8 cellular contexts compared by ENCODE assay signal in the genomic region with DNA sequence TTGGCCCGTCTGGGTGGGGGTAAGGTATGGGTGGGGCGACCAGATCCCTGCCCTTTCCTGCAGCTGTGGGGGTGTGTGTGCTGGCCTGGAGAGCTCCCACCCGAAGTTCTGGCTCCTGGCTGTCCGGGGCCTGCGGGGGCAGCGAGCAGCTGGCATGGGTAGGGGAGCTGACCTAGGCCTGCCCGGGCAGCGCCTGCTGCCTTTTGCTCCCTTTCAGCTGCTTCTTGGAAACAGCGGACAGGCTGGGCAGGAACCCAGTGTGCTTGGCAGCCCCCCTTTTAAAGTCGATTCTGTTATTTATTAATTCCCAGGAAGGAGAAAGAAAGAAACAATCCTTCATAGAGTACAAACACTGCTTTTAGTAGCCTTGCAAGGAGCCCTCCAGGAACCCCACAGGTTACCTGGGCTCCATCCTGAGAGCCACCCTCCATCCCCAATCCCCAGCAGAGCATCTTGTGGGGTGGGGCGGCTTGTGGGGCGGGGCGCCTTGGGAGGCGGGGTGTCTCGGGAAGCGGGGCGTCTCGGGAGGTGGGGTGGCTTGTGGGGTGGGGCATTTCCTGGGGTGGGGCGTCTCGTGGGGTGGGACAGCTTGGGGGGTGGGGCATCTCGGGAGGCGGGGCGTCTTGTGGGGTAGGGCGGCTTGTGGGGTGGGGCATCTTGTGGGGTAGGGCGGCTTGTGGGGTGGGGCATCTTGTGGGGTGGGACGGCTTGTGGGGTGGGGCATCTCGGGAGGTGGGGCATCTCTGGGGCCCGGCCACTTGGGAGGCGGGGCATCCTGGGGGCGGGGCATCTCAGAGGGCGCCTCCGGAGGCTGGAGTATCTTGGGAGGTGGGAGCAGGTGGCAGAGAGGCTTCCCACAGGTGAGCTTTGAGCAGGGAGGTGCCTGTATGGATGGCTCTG. TPM values are rescaled to one million over a fixed set of nuclear protein-coding genes. Genes with fewer than 3 reads are reported as not detected.
DNase-seq lines count a peak whose midpoint lies in the region; ATAC-seq and TF ChIP-seq lines count a peak whose summit lies in the region.

No MANE protein-coding gene starts in this region.

- no peaks in the 10 kb centered on the region for H3K9me3 ChIP-seq in mammary epithelial cell (replicated peaks; ENCODE audit: insufficient read depth, low read length)
- H3K9me3 ChIP-seq in mucosa of rectum (ENCODE audit: control insufficient read depth in 2 of 2, low read length in 2 of 2), result no peaks in the 10 kb centered on the region

- in situ Hi-C loops in mammary epithelial cell (cut with MboI; ENCODE audit: low sequenced_read_pairs in 2 of 2), result no loop called here

- WGBS in mammary epithelial cell (ENCODE audit: low coverage, missing lambda C conversion rate), result 7% methylated on average over 6 of the region's 32 CpGs

- H3K4me3 ChIP-seq in mammary epithelial cell (replicated peaks in 1 of 3; ENCODE audit: insufficient read depth in 1 of 3, low read depth in 2 of 3, low read length in 3 of 3) (peak overlapping the region in 1 of 3 experiments; percentile 1), mucosa of rectum (ENCODE audit: low read length in 2 of 2) (peak overlapping the region; percentile 33 to 48)

- no peak for TF ChIP-seq CTCF in mammary epithelial cell (conservative IDR thresholded peaks at IDR 0.05 in 1 of 2, IDR thresholded peaks at IDR 0.05 in 1 of 2; ENCODE audit: extremely low read depth in 1 of 2, insufficient read depth in 1 of 2, low read depth in 1 of 2, low read length in 2 of 2)

- CTCF ChIA-PET in mammary epithelial cell (lab: Charles Lee; ENCODE audit: low non-redundant PET), result interaction anchor here (0.6 kb wide), 1 partner anchor 800 kb away, joined by 7 read pairs; no protein-coding TSS in a partner anchor

- ATAC-seq in GM18861 (IDR thresholded peaks at IDR 0.05; ENCODE audit: unreplicated experiment), result no peak
- no peak for ATAC-seq in HG03571 (IDR thresholded peaks at IDR 0.05; ENCODE audit: unreplicated experiment)

- H2AFZ ChIP-seq in mammary epithelial cell (ENCODE audit: low read depth, low read length), result no peak overlapping the region

- intact Hi-C loops in mammary epithelial cell (cut with micrococcal nuclease), result loop anchor here (2.0 kb wide), 1 partner anchor 17 kb away; a partner anchor contains a TSS

- peaks cover 9% of the 10 kb centered on the region for H4K20me1 ChIP-seq in mammary epithelial cell (ENCODE audit: insufficient read depth, low read length)

- H3K36me3 ChIP-seq in mammary epithelial cell (ENCODE audit: insufficient read depth, low read length), result no peaks in the 10 kb centered on the region
- peaks cover 0 to 3% of the 10 kb centered on the region in 2 donors for H3K36me3 ChIP-seq in mucosa of rectum (ENCODE audit: control insufficient read depth in 2 of 2, insufficient read depth in 2 of 2, low read length in 2 of 2)

- H3K4me2 ChIP-seq in mammary epithelial cell (ENCODE audit: insufficient read depth, low read depth, low read length), result peak overlapping the region; percentile 70

- peaks cover 67% of the 10 kb centered on the region for H3K4me1 ChIP-seq in mammary epithelial cell (ENCODE audit: insufficient read depth, low read length)
- peaks cover 59 to 80% of the 10 kb centered on the region in 2 donors for H3K4me1 ChIP-seq in mucosa of rectum (ENCODE audit: control insufficient read depth in 2 of 2, insufficient read depth in 2 of 2, low read length in 2 of 2)

- peaks cover 94% of the 10 kb centered on the region for H3K79me2 ChIP-seq in mammary epithelial cell (ENCODE audit: insufficient read depth, low read length)

- no peaks in the 10 kb centered on the region for H3K27me3 ChIP-seq in mammary epithelial cell (ENCODE audit: insufficient read depth, low read length)
- H3K27me3 ChIP-seq in mucosa of rectum (ENCODE audit: control insufficient read depth in 2 of 2, insufficient read depth in 2 of 2, low read length in 2 of 2), result no peaks in the 10 kb centered on the region

- no TSS peak for BruUV-seq in mammary epithelial cell (replicated peaks; lab: Mats Ljungman, UMichigan)

- H3K27ac ChIP-seq in mammary epithelial cell (ENCODE audit: insufficient read depth, low read depth, low read length), result no peak overlapping the region
- H3K27ac ChIP-seq in mucosa of rectum (ENCODE audit: low read depth in 2 of 2, low read length in 2 of 2), result peak overlapping the region; percentile 42 to 80

- DNase-seq in stimulated activated CD4-positive, alpha-beta T cell treated with anti-CD3 and anti-CD28 coated beads, Interleukin-15, amount 100 ng/mL, for 24 hours, result peak; percentile 46
- no peak for DNase-seq in stimulated activated CD4-positive, alpha-beta T cell treated with anti-CD3 and anti-CD28 coated beads, Interleukin-4, amount 100 ng/mL, for 4 hours
- DNase-seq in mammary epithelial cell (no peak), NCI-H345 (lab: John Stamatoyannopoulos, UW) (no peak)
- DNase-seq in activated CD8-positive, alpha-beta memory T cell treated with anti-CD3 and anti-CD28 coated beads, Interleukin-2, amount 50 U/mL, for 48 hours, result no peak

- dilution Hi-C loops in mammary epithelial cell (cut with HindIII; ENCODE audit: low sequenced_read_pairs), result no loop called here

- no peak overlapping the region for H3K9ac ChIP-seq in mammary epithelial cell (ENCODE audit: insufficient read depth, low read length)
- H3K9ac ChIP-seq in mucosa of rectum (ENCODE audit: low read depth in 1 of 2, low read length in 2 of 2), result no peak overlapping the region

RNA-seq across cellular contexts. Expression of a gene that starts 7.0 kb away (rescaled TPM):
- 100 to 1,000 TPM; 184 to 302 TPM for total RNA-seq in mammary epithelial cell
- polyA plus RNA-seq in mammary epithelial cell, result 301 TPM
- 426 TPM for polyA minus RNA-seq in mammary epithelial cell

RNA-seq across cellular contexts. Expression of a gene that starts 16.5 kb away (rescaled TPM):
- 10 to 100 TPM; 38.3 to 49.9 TPM for total RNA-seq in mammary epithelial cell
- 23.4 TPM for polyA plus RNA-seq in mammary epithelial cell
- polyA minus RNA-seq in mammary epithelial cell, result 5.9 TPM
